17 cellular contexts compared by ENCODE assay signal in the genomic region with DNA sequence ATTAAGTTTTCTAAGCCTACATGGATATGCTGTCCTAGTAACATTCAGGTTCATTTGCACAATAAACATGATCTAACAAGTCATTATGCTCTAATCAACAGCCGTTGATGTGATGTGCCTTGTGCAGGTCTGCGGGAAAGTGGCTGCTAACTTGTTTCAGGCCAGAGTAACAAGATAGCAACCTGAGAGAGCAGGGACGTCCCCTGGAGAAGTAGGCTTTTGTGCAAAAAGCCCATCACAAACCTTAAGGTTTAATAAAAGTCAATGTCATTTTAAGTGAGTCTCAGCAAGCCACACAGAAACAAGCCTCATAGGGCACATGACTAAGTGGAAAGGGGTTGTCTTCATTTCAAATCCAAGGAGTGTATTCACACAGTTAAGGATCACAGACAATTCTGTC. TPM values are rescaled to one million over a fixed set of nuclear protein-coding genes. Genes with fewer than 3 reads are reported as not detected.
DNase-seq lines count a peak whose midpoint lies in the region; ATAC-seq, FAIRE-seq and TF ChIP-seq lines count a peak whose summit lies in the region.
"Had no signal": no experiment of that assay in that cellular context is flagged by ENCODE, and none has a peak within 500 bp of the region (broad histone marks: within the 10 kb centered on the region; RNA-seq: fewer than 3 reads in every experiment).

No MANE protein-coding gene starts in this region.

- H3K27me3 Mint-ChIP-seq in CD4-positive, CD25-positive, alpha-beta regulatory T cell = no peaks in the 10 kb centered on the region
- H3K27me3 Mint-ChIP-seq in astrocyte (ENCODE audit: low read depth, unreplicated experiment) (no peaks in the 10 kb centered on the region), nephron progenitor cell (ENCODE audit: low read depth, poor library complexity) (peaks cover 3% of the 10 kb centered on the region)

- FAIRE-seq in GM19239 (lab: Jason Lieb, UNC) = peak; percentile 55
- FAIRE-seq in astrocyte (lab: Jason Lieb, UNC) = no peak
- FAIRE-seq: G401.6, GM18507 had no signal

- no peak for DNase-seq in CD4-positive, CD25-positive, alpha-beta regulatory T cell
- DNase-seq in GM19239 (ENCODE audit: insufficient read length, low spot score) = no peak
- DNase-seq in astrocyte (ENCODE audit: low read depth) = no peak
- DNase-seq in nephron progenitor cell = no peak
- DNase-seq in NOMO-1 (lab: John Stamatoyannopoulos, UW; ENCODE audit: unreplicated experiment in 2 of 2) = no peak
- DNase-seq in NCI-H2081 (lab: John Stamatoyannopoulos, UW) = no peak
- DNase-seq: activated CD4-positive, alpha-beta T cell treated with anti-CD3 and anti-CD28 coated beads for 48 hours; activated effector memory CD4-positive, alpha-beta T cell treated with Interleukin-2 at 50 U/mL for 16 hours; NCI-H1417; NCI-H510A; PC-9; T-helper 1 cell; upper lobe of right lung had no signal

- H3K9ac ChIP-seq in astrocyte (ENCODE audit: low read length) = no peak overlapping the region

- H2AFZ ChIP-seq in astrocyte (ENCODE audit: low read depth, low read length) = no peak overlapping the region
- H2AFZ ChIP-seq: PC-9 had no signal

- H3K4me3 Mint-ChIP-seq in CD4-positive, CD25-positive, alpha-beta regulatory T cell = peak overlapping the region in 3 of 4 donors; percentile 55 to 85 (median 74)
- H3K4me3 Mint-ChIP-seq in astrocyte (ENCODE audit: unreplicated experiment) (no peak overlapping the region), nephron progenitor cell (no peak overlapping the region)

- H3K4me3 ChIP-seq in CD4-positive, CD25-positive, alpha-beta regulatory T cell (ENCODE audit: low read depth, low read length) = peak overlapping the region; percentile 67
- no peak overlapping the region for H3K4me3 ChIP-seq in astrocyte (ENCODE audit: insufficient read depth, low read depth, low read length)
- H3K4me3 ChIP-seq: PC-9, prostate gland, upper lobe of right lung had no signal

- H3K4me2 ChIP-seq in astrocyte (ENCODE audit: low read length) = no peak overlapping the region
- H3K4me2 ChIP-seq: PC-9 had no signal

- H3K4me1 Mint-ChIP-seq in CD4-positive, CD25-positive, alpha-beta regulatory T cell = peaks cover 51 to 98% (median 94%) of the 10 kb centered on the region in 4 donors
- H3K4me1 Mint-ChIP-seq in astrocyte (ENCODE audit: low read depth, unreplicated experiment) = peaks cover 43% of the 10 kb centered on the region
- peaks cover 27% of the 10 kb centered on the region for H3K4me1 Mint-ChIP-seq in nephron progenitor cell

- H3K36me3 Mint-ChIP-seq in CD4-positive, CD25-positive, alpha-beta regulatory T cell = peaks cover 12% of the 10 kb centered on the region
- H3K36me3 Mint-ChIP-seq in astrocyte (ENCODE audit: low read depth, unreplicated experiment) (no peaks in the 10 kb centered on the region), nephron progenitor cell (ENCODE audit: low read depth) (no peaks in the 10 kb centered on the region)

- peaks cover 3% of the 10 kb centered on the region for H4K20me1 ChIP-seq in astrocyte (ENCODE audit: insufficient read depth, low read length)

- H3K4me1 ChIP-seq in CD4-positive, CD25-positive, alpha-beta regulatory T cell (ENCODE audit: control insufficient read depth, insufficient read depth, low read length, poor library complexity, severe bottlenecking) = peaks cover 95% of the 10 kb centered on the region
- peaks cover 4% of the 10 kb centered on the region for H3K4me1 ChIP-seq in astrocyte (ENCODE audit: insufficient read depth, low read length)

- H3K36me3 ChIP-seq in CD4-positive, CD25-positive, alpha-beta regulatory T cell (ENCODE audit: control insufficient read depth, insufficient read depth, low read length) = peaks cover 8% of the 10 kb centered on the region
- H3K36me3 ChIP-seq in astrocyte (ENCODE audit: insufficient read depth, low read length) = no peaks in the 10 kb centered on the region
- H3K36me3 ChIP-seq: prostate gland, upper lobe of right lung had no signal

- TF ChIP-seq CTCF in astrocyte (IDR thresholded peaks at IDR 0.05; ENCODE audit: insufficient read depth, low read depth, low read length) (no peak), nephron progenitor cell (IDR thresholded peaks at IDR 0.05) (no peak)

- no peaks in the 10 kb centered on the region for H3K9me3 ChIP-seq in CD4-positive, CD25-positive, alpha-beta regulatory T cell (ENCODE audit: control insufficient read depth in 2 of 2, low read length in 2 of 2)
- no peaks in the 10 kb centered on the region for H3K9me3 ChIP-seq in astrocyte (ENCODE audit: insufficient read depth, low read depth, low read length)
- H3K9me3 ChIP-seq: prostate gland, upper lobe of right lung had no signal

- peaks cover 25% of the 10 kb centered on the region for H3K79me2 ChIP-seq in astrocyte (ENCODE audit: insufficient read depth, low read length)

- H3K9me3 Mint-ChIP-seq in CD4-positive, CD25-positive, alpha-beta regulatory T cell = no peaks in the 10 kb centered on the region
- H3K9me3 Mint-ChIP-seq in astrocyte (ENCODE audit: unreplicated experiment) = no peaks in the 10 kb centered on the region
- no peaks in the 10 kb centered on the region for H3K9me3 Mint-ChIP-seq in nephron progenitor cell

- no peak for ATAC-seq in CD4-positive, CD25-positive, alpha-beta regulatory T cell (ENCODE audit: low read depth in 2 of 2)
- ATAC-seq in HG03108 (IDR thresholded peaks at IDR 0.05; ENCODE audit: unreplicated experiment) = no peak
- ATAC-seq: upper lobe of right lung had no signal

- H3K27ac Mint-ChIP-seq in CD4-positive, CD25-positive, alpha-beta regulatory T cell = peak overlapping the region in 2 of 3 donors; percentile 78 to 84
- peak overlapping the region; percentile 56 for H3K27ac Mint-ChIP-seq in astrocyte (ENCODE audit: unreplicated experiment)
- peak overlapping the region; percentile 85 for H3K27ac Mint-ChIP-seq in nephron progenitor cell

- no peaks in the 10 kb centered on the region for H3K27me3 ChIP-seq in CD4-positive, CD25-positive, alpha-beta regulatory T cell (ENCODE audit: control insufficient read depth, insufficient read depth, low read length)
- H3K27me3 ChIP-seq in astrocyte (ENCODE audit: insufficient read depth, low read length) = no peaks in the 10 kb centered on the region
- H3K27me3 ChIP-seq: upper lobe of right lung had no signal

- peak overlapping the region; percentile 43 for H3K27ac ChIP-seq in CD4-positive, CD25-positive, alpha-beta regulatory T cell (ENCODE audit: insufficient read depth, low read length, poor library complexity, severe bottlenecking)
- H3K27ac ChIP-seq in astrocyte (ENCODE audit: low read depth, low read length) = no peak overlapping the region
- H3K27ac ChIP-seq: PC-9, upper lobe of right lung had no signal

RNA-seq across cellular contexts. Expression of a gene that starts 17.6 kb away (rescaled TPM):
- 119 TPM for total RNA-seq in CD4-positive, CD25-positive, alpha-beta regulatory T cell
- polyA plus RNA-seq in CD4-positive, CD25-positive, alpha-beta regulatory T cell = 100 to 1,000 TPM in 1 of 4 donors, 10 to 100 TPM in 3; 45.5 to 115 (median 65.4) TPM
- 8.8 and 10.4 TPM in 2 replicates for total RNA-seq in astrocyte

Comparison
In these comparisons a context has a peak if more than half of its experiments do, and no peak if none do; other contexts are left out.
1. H3K4me3 Mint-ChIP-seq: peak in CD4-positive, CD25-positive, alpha-beta regulatory T cell (3 of 4); none in astrocyte (single experiment) and nephron progenitor cell (single experiment).
2. RNA of a gene that starts 17.6 kb away (total RNA-seq): 119 TPM in CD4-positive, CD25-positive, alpha-beta regulatory T cell (single experiment); 8.8 to 10.4 TPM in astrocyte; every median in the first group is over 10 times any median in the second.
3. Peak in every context shown above with its lines, with median percentiles within 50 percentile points of each other: H3K27ac Mint-ChIP-seq.